21 cellular contexts compared by ENCODE assay signal in genomic region chr6:128512296-128512695, GRCh38.
"Had no signal": no experiment of that assay in that cellular context is flagged by ENCODE, and none has a peak within 500 bp of the region (broad histone marks: within the 10 kb centered on the region; RNA-seq: fewer than 3 reads in every experiment).

No MANE protein-coding gene starts in this region.

- FAIRE-seq: TTC549 had no signal

- H3K36me3 ChIP-seq: brain microvascular endothelial cell, gastrocnemius medialis, heart left ventricle, neural progenitor cell, sigmoid colon, tibial artery, uterus had no signal

- H3K27me3 ChIP-seq: brain microvascular endothelial cell, gastrocnemius medialis, heart left ventricle, neural progenitor cell, sigmoid colon, tibial artery, uterus had no signal

- H3K4me1 ChIP-seq: neural progenitor cell, uterus had no signal

- H3K9ac ChIP-seq: neural progenitor cell had no signal

- H3K4me2 ChIP-seq: neural progenitor cell had no signal

- ATAC-seq: activated CD8-positive, alpha-beta T cell treated with anti-CD3 and anti-CD28 coated beads, Interleukin-2, amount 10 ng/mL, durations not matched to agents 7 days and 5 days; activated naive CD4-positive, alpha-beta T cell treated with anti-CD3 and anti-CD28 coated beads, Interleukin-2, amount 50 U/mL, for 72 hours; effector memory CD8-positive, alpha-beta T cell; gastrocnemius medialis; heart left ventricle; stimulated activated effector memory CD8-positive, alpha-beta T cell treated with anti-CD3 and anti-CD28 coated beads, Interleukin-12 subunit alpha, Interleukin-12 subunit beta, amount 100 ng/mL, for 72 hours had no signal

- H3K27ac ChIP-seq: brain microvascular endothelial cell, gastrocnemius medialis, heart left ventricle, neural progenitor cell, sigmoid colon, tibial artery, uterus had no signal

- H2AFZ ChIP-seq: neural progenitor cell had no signal

- H3K9me3 ChIP-seq: gastrocnemius medialis, heart left ventricle, sigmoid colon, tibial artery, uterus had no signal

- DNase-seq: activated B cell treated with CpG ODN at 0.5 μM for 24 hours; activated CD4-positive, alpha-beta T cell treated with anti-CD3 and anti-CD28 coated beads for 48 hours; activated CD8-positive, alpha-beta memory T cell treated with anti-CD3 and anti-CD28 coated beads, Interleukin-2, amount 50 U/mL, for 4 hours; activated CD8-positive, alpha-beta T cell treated with anti-CD3 and anti-CD28 coated beads, Interleukin-2, amount 10 ng/mL, durations not matched to agents 7 days and 5 days; activated gamma-delta T cell; activated T-cell treated with anti-CD3 and anti-CD28 coated beads, Interleukin-2, amount 50 U/mL, for 48 hours; brain microvascular endothelial cell; cerebellar nuclear complex; effector memory CD8-positive, alpha-beta T cell; gastrocnemius medialis; heart left ventricle; naive B cell; sigmoid colon; stimulated activated CD4-positive, alpha-beta T cell treated with anti-CD3 and anti-CD28 coated beads, Interleukin-12 subunit alpha, Interleukin-12 subunit beta, amount 100 ng/mL, for 4 hours; stimulated activated CD4-positive, alpha-beta T cell treated with anti-CD3 and anti-CD28 coated beads, Interleukin-2, amount 100 ng/mL, for 24 hours; tibial artery; uterus had no signal

- H3K4me3 ChIP-seq: gastrocnemius medialis, heart left ventricle, neural progenitor cell, sigmoid colon, tibial artery, uterus had no signal
